Comparison of ENCODE assay signal across 19 cellular contexts in the genomic region with DNA sequence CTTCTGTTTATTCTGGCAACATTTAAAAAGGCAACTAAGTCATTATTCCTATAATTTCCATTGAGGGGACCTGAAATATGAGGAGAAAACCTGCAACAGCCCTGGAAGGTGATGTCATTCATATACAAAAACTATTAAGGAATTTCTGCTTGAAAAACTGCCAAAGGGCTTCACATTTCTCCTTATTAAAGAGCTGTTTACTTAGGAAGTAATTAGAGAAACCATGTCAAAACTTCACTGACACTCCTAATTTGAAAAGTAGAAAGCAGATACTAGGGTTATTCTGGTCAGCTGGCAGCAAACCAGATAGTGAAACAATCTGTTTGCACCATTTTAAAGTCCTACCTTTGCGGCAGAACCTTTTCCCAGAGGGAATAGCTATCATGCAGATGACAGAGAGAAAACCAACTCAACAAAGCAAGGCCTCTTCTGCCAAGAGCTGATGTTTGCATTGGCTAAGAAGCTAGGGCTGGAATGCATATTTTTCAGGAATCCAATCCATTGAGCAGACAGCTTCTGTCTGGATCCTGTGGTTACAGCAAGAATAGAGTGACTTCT.
DNase-seq lines count a peak whose midpoint lies in the region; ATAC-seq and TF ChIP-seq lines count a peak whose summit lies in the region.
"Had no signal": no experiment of that assay in that cellular context is flagged by ENCODE, and none has a peak within 500 bp of the region (broad histone marks: within the 10 kb centered on the region; RNA-seq: fewer than 3 reads in every experiment).

No MANE protein-coding gene starts in this region.

- no peaks in the 10 kb centered on the region for H4K20me1 ChIP-seq in PC-3 (ENCODE audit: low read length)

- H3K27ac ChIP-seq in PC-3 (ENCODE audit: low read length) (no peak overlapping the region), upper lobe of right lung (no peak overlapping the region)
- H3K27ac ChIP-seq in CD8-positive, alpha-beta memory T cell (ENCODE audit: low read depth, low read length) = no peak overlapping the region
- H3K27ac ChIP-seq: 22Rv1 had no signal

- no peaks in the 10 kb centered on the region for H3K4me1 Mint-ChIP-seq in CD8-positive, alpha-beta memory T cell
- H3K4me1 Mint-ChIP-seq: stimulated activated memory B cell treated with anti-CD40 and anti-IgM and Interleukin-4, amounts not matched to agents 10 μg/mL and 1 μg/mL and 100 μg/mL, for 72 hours had no signal

- CTCF ChIA-PET in PC-3 (lab: Charles Lee) = no interaction called here
- CTCF ChIA-PET in CD8-positive, alpha-beta memory T cell (lab: Charles Lee) = no interaction called here

- POLR2A ChIA-PET in PC-3 (lab: Charles Lee; ENCODE audit: unreplicated experiment) = interaction anchor here (0.7 kb wide), 1 partner anchor 448 kb away, joined by 4 read pairs; no protein-coding TSS in a partner anchor
- POLR2A ChIA-PET in CD8-positive, alpha-beta memory T cell (lab: Charles Lee) = no interaction called here

- H3K36me3 ChIP-seq in PC-3 (ENCODE audit: low read depth, low read length) = no peaks in the 10 kb centered on the region
- no peaks in the 10 kb centered on the region for H3K36me3 ChIP-seq in upper lobe of right lung
- no peaks in the 10 kb centered on the region for H3K36me3 ChIP-seq in CD8-positive, alpha-beta memory T cell (ENCODE audit: insufficient read depth, low read length)
- H3K36me3 ChIP-seq: esophagus squamous epithelium had no signal

- no peak overlapping the region for H3K4me3 ChIP-seq in PC-3 (ENCODE audit: low read length)
- H3K4me3 ChIP-seq in fibroblast of mammary gland (ENCODE audit: control insufficient read depth, low read depth, low read length) = no peak overlapping the region
- no peak overlapping the region for H3K4me3 ChIP-seq in upper lobe of right lung
- H3K4me3 ChIP-seq in CD8-positive, alpha-beta memory T cell (ENCODE audit: low read length) = no peak overlapping the region
- H3K4me3 ChIP-seq: esophagus squamous epithelium, K562 had no signal

- no TSS peak for BruUV-seq in PC-3 (replicated peaks; lab: Mats Ljungman, UMichigan)

- H3K4me2 ChIP-seq in PC-3 (ENCODE audit: low read length) = no peak overlapping the region

- no peaks in the 10 kb centered on the region for H3F3A ChIP-seq in PC-3 (ENCODE audit: low read length, unreplicated experiment)

- H2AFZ ChIP-seq in PC-3 (ENCODE audit: low read length) = no peak overlapping the region

- peak; percentile 27; the same call in 1 of the 2 replicates for ATAC-seq in PC-3
- ATAC-seq in sciatic nerve = peak; percentile 74
- no peak for ATAC-seq in upper lobe of right lung
- ATAC-seq: K562; stimulated activated memory B cell treated with anti-CD40 and anti-IgM and Interleukin-4, amounts not matched to agents 10 μg/mL and 1 μg/mL and 100 μg/mL, for 72 hours had no signal

- no peak overlapping the region for H3K27ac Mint-ChIP-seq in CD8-positive, alpha-beta memory T cell
- H3K27ac Mint-ChIP-seq: activated T-cell treated with anti-CD3 and anti-CD28 coated beads, Interleukin-2, amount 50 U/mL, for 24 hours; stimulated activated memory B cell treated with anti-CD40 and anti-IgM and Interleukin-4, amounts not matched to agents 10 μg/mL and 1 μg/mL and 100 μg/mL, for 72 hours had no signal

- intact Hi-C loops in PC-3 (cut with micrococcal nuclease) = no loop called here
- intact Hi-C loops in sciatic nerve (cut with DNase I) = no loop called here
- intact Hi-C loops in upper lobe of right lung (cut with DNase I) = no loop called here

- no peak overlapping the region for H3K9ac ChIP-seq in PC-3 (ENCODE audit: low read length)

- no peak overlapping the region for H3K4me3 Mint-ChIP-seq in CD8-positive, alpha-beta memory T cell
- H3K4me3 Mint-ChIP-seq: activated T-cell treated with anti-CD3 and anti-CD28 coated beads, Interleukin-2, amount 50 U/mL, for 24 hours; stimulated activated memory B cell treated with anti-CD40 and anti-IgM and Interleukin-4, amounts not matched to agents 10 μg/mL and 1 μg/mL and 100 μg/mL, for 72 hours had no signal

- H3K36me3 Mint-ChIP-seq in CD8-positive, alpha-beta memory T cell = no peaks in the 10 kb centered on the region
- H3K36me3 Mint-ChIP-seq: stimulated activated memory B cell treated with anti-CD40 and anti-IgM and Interleukin-4, amounts not matched to agents 10 μg/mL and 1 μg/mL and 100 μg/mL, for 72 hours had no signal

- H3K4me1 ChIP-seq in PC-3 (ENCODE audit: insufficient read depth, low read length) (no peaks in the 10 kb centered on the region), upper lobe of right lung (no peaks in the 10 kb centered on the region)
- H3K4me1 ChIP-seq in CD8-positive, alpha-beta memory T cell (ENCODE audit: insufficient read depth, low read length) = no peaks in the 10 kb centered on the region

- H3K79me2 ChIP-seq in PC-3 (ENCODE audit: low read length) = no peaks in the 10 kb centered on the region

- DNase-seq in DMS153 (lab: John Stamatoyannopoulos, UW) (peak; percentile 31), DMS153 treated with DMSO at 0.1 percent for 48 hours (lab: John Stamatoyannopoulos, UW; ENCODE audit: unreplicated experiment) (no peak), PC-3 (no peak), fibroblast of mammary gland (ENCODE audit: low read depth) (peak; percentile 82), sciatic nerve (ENCODE audit: low spot score) (no peak), upper lobe of right lung (no peak), NCI-H2227 (lab: John Stamatoyannopoulos, UW; ENCODE audit: unreplicated experiment) (no peak)
- DNase-seq in CD8-positive, alpha-beta memory T cell = no peak
- DNase-seq: activated CD4-positive, alpha-beta T cell treated with anti-CD3 and anti-CD28 coated beads for 48 hours; activated T-cell treated with anti-CD3 and anti-CD28 coated beads, Interleukin-2, amount 50 U/mL, for 24 hours; cortex of kidney; esophagus squamous epithelium; H7; NK-92 treated with Interleukin-12 subunit alpha and Interleukin-12 subunit beta, amount 100 ng/mL, for 24 hours; SHP77; T1000 had no signal

- H3K9me3 Mint-ChIP-seq in CD8-positive, alpha-beta memory T cell = peaks cover 0 to 10% (median 6%) of the 10 kb centered on the region in 5 donors
- H3K9me3 Mint-ChIP-seq: stimulated activated memory B cell treated with anti-CD40 and anti-IgM and Interleukin-4, amounts not matched to agents 10 μg/mL and 1 μg/mL and 100 μg/mL, for 72 hours had no signal

- no peaks in the 10 kb centered on the region for H3K9me2 ChIP-seq in PC-3 (replicated peaks; ENCODE audit: low read length)

- TF ChIP-seq CTCF in PC-3 (conservative IDR thresholded peaks at IDR 0.05; ENCODE audit: low read depth, low read length) (no peak), fibroblast of mammary gland (conservative IDR thresholded peaks at IDR 0.05; ENCODE audit: control insufficient read depth, insufficient read depth, low read depth, low read length) (no peak), upper lobe of right lung (IDR thresholded peaks at IDR 0.05) (no peak)

- H3K9me3 ChIP-seq in PC-3 (ENCODE audit: low read length) (no peaks in the 10 kb centered on the region), upper lobe of right lung (no peaks in the 10 kb centered on the region)
- H3K9me3 ChIP-seq in CD8-positive, alpha-beta memory T cell (ENCODE audit: low read length) = no peaks in the 10 kb centered on the region
- H3K9me3 ChIP-seq: esophagus squamous epithelium had no signal

- no peaks in the 10 kb centered on the region for H3K27me3 ChIP-seq in PC-3 (ENCODE audit: low read length)
- H3K27me3 ChIP-seq in upper lobe of right lung = no peaks in the 10 kb centered on the region
- H3K27me3 ChIP-seq in CD8-positive, alpha-beta memory T cell (ENCODE audit: insufficient read depth, low read length, poor library complexity, severe bottlenecking) = no peaks in the 10 kb centered on the region
- H3K27me3 ChIP-seq: esophagus squamous epithelium had no signal

- no peaks in the 10 kb centered on the region for H3K27me3 Mint-ChIP-seq in CD8-positive, alpha-beta memory T cell
- H3K27me3 Mint-ChIP-seq: activated T-cell treated with anti-CD3 and anti-CD28 coated beads, Interleukin-2, amount 50 U/mL, for 24 hours; stimulated activated memory B cell treated with anti-CD40 and anti-IgM and Interleukin-4, amounts not matched to agents 10 μg/mL and 1 μg/mL and 100 μg/mL, for 72 hours had no signal

Comparison
In these comparisons a context has a peak if more than half of its experiments do, and no peak if none do; other contexts are left out.
1. DNase-seq: peak in DMS153 (single experiment) and fibroblast of mammary gland (single experiment); none in DMS153 treated with DMSO at 0.1 percent for 48 hours (single experiment), PC-3 (single experiment), sciatic nerve (single experiment), upper lobe of right lung (single experiment), CD8-positive, alpha-beta memory T cell (0 of 5) and NCI-H2227 (single experiment).